Comparison of ENCODE assay signal across 26 cellular contexts in the genomic region with DNA sequence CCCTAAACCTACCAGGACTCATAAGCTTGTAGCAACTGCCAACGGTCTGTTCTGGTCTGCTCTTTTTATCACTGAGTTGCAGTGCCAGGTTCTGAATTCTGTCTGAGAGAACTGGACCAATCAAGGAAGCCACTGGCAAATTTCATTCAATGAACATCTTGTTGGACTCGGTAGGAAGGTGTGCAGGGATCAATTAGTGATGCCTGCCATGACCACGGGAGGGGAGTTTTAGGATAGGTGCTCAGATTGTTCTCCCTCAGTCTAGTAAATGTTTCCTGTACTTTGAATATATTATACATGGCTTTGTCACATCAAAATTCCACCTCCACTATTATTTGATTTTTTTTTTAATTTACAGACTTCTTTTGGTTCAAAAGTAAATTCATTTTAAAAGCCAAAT.
"Had no signal": no experiment of that assay in that cellular context is flagged by ENCODE, and none has a peak within 500 bp of the region (broad histone marks: within the 10 kb centered on the region; RNA-seq: fewer than 3 reads in every experiment).

No MANE protein-coding gene starts in this region.

- ATAC-seq: activated CD4-positive, alpha-beta T cell treated with anti-CD3 and anti-CD28 coated beads for 36 hours; activated CD8-positive, alpha-beta memory T cell treated with anti-CD3 and anti-CD28 coated beads, Interleukin-2, amount 10 ng/mL, durations not matched to agents 7 days and 5 days; activated CD8-positive, alpha-beta T cell treated with anti-CD3 and anti-CD28 coated beads, Interleukin-2, amount 10 ng/mL, durations not matched to agents 7 days and 5 days; activated naive CD8-positive, alpha-beta T cell treated with anti-CD3 and anti-CD28 coated beads, Interleukin-2, amount 50 U/mL, for 24 hours; esophagus mucosa had no signal

- FAIRE-seq: frontal cortex had no signal

- H3K4me3 ChIP-seq: adrenal gland, ascending aorta, breast epithelium, cardiac muscle cell, coronary artery, dorsolateral prefrontal cortex had no signal

- H3K4me1 ChIP-seq: adrenal gland, breast epithelium had no signal

- H3K27ac ChIP-seq: adrenal gland, ascending aorta, breast epithelium, cardiac muscle cell, coronary artery, dorsolateral prefrontal cortex had no signal

- H3K27me3 ChIP-seq: adrenal gland, ascending aorta, breast epithelium, cardiac muscle cell had no signal

- DNase-seq: activated CD4-positive, alpha-beta memory T cell treated with anti-CD3 and anti-CD28 coated beads for 36 hours; activated CD4-positive, alpha-beta T cell treated with anti-CD3 and anti-CD28 coated beads for 36 hours; activated CD4-positive, alpha-beta T cell treated with anti-CD3 and anti-CD28 coated beads, Interleukin-2, amount 10 ng/mL, durations not matched to agents 24 days and 14 days; activated CD4-positive, CD25-positive, alpha-beta regulatory T cell; activated CD4-positive, CD25-positive, alpha-beta regulatory T cell treated with anti-CD3 and anti-CD28 coated beads, Interleukin-2, amount 50 U/mL, for 72 hours; activated CD8-positive, alpha-beta memory T cell treated with anti-CD3 and anti-CD28 coated beads, Interleukin-2, amount 10 ng/mL, durations not matched to agents 7 days and 5 days; activated CD8-positive, alpha-beta memory T cell treated with anti-CD3 and anti-CD28 coated beads, Interleukin-2, amount 50 U/mL, for 4 hours; activated CD8-positive, alpha-beta T cell treated with anti-CD3 and anti-CD28 coated beads, Interleukin-2, amount 10 ng/mL, durations not matched to agents 7 days and 5 days; activated effector memory CD4-positive, alpha-beta T cell treated with anti-CD3 and anti-CD28 coated beads, Interleukin-2, amount 50 U/mL, for 16 hours; activated naive CD4-positive, alpha-beta T cell treated with anti-CD3 and anti-CD28 coated beads for 36 hours; activated naive CD8-positive, alpha-beta T cell treated with anti-CD3 and anti-CD28 coated beads for 36 hours; activated naive CD8-positive, alpha-beta T cell treated with anti-CD3 and anti-CD28 coated beads, Interleukin-2, amount 50 U/mL, for 24 hours; activated T-cell treated with anti-CD3 and anti-CD28 coated beads, Interleukin-2, amount 50 U/mL, for 1 hour; activated T-cell treated with anti-CD3 and anti-CD28 coated beads, Interleukin-2, amount 50 U/mL, for 48 hours; adrenal gland; dorsolateral prefrontal cortex; effector memory CD4-positive, alpha-beta T cell; foreskin fibroblast; head of caudate nucleus; T-helper 2 cell had no signal

- H3K36me3 ChIP-seq: adrenal gland, ascending aorta, breast epithelium, cardiac muscle cell had no signal

- H3K9me3 ChIP-seq: adrenal gland had no signal
